In the genomic region with DNA sequence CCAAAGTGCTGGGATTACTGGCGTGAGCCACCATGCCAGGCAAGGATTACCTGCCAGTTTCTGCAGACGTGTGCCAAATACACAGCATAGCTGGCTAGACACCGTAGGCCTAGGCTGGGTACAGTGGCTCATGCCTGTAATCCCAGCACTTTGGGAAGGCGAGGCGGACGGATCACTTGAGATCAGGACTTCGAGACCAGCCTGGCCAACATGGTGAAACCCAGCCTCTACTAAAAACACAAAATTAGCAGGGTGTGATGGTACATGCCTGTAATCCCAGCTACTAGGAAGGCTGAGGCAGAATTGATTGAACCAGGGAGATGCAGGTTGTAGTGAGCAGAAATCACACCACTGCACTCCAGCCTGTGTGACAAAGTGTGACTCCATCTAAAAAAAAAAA, we compare ENCODE assay signal across 8 cellular contexts. TPM values are rescaled to one million over a fixed set of nuclear protein-coding genes. Genes with fewer than 3 reads are reported as not detected.
DNase-seq lines count a peak whose midpoint lies in the region; ATAC-seq and TF ChIP-seq lines count a peak whose summit lies in the region.

No MANE protein-coding gene starts in this region.

- H3K4me3 ChIP-seq in thoracic aorta = peak overlapping the region; percentile 75

- ATAC-seq in activated T-cell treated with anti-CD3 and anti-CD28 coated beads, Interleukin-2, amount 50 U/mL, for 4 hours = no peak
- no peak for ATAC-seq in activated T-helper 17 cell treated with anti-CD3 and anti-CD28 coated beads, Interleukin-2, amount 50 U/mL, for 72 hours (replicated peaks)
- ATAC-seq in thoracic aorta (ENCODE audit: insufficient number of reproducible peaks, low FRiP score, low read depth) = no peak
- no peak for ATAC-seq in HG02973 (IDR thresholded peaks at IDR 0.05; ENCODE audit: unreplicated experiment)

- peaks cover 24% of the 10 kb centered on the region for H3K4me1 Mint-ChIP-seq in activated T-cell treated with anti-CD3 and anti-CD28 coated beads, Interleukin-2, amount 50 U/mL, for 4 hours (ENCODE audit: low read depth)
- peaks cover 5% of the 10 kb centered on the region for H3K4me1 Mint-ChIP-seq in activated T-helper 17 cell treated with anti-CD3 and anti-CD28 coated beads, Interleukin-2, amount 50 U/mL, for 72 hours
- H3K4me1 Mint-ChIP-seq in immature natural killer cell = peaks cover 30 to 36% of the 10 kb centered on the region in 2 donors

- H3K9me3 ChIP-seq in thoracic aorta = no peaks in the 10 kb centered on the region

- no peak for TF ChIP-seq CTCF in thoracic aorta (IDR thresholded peaks at IDR 0.05)

- no peak overlapping the region for H3K27ac ChIP-seq in thoracic aorta

- no peaks in the 10 kb centered on the region for H3K27me3 ChIP-seq in thoracic aorta (replicated peaks; ENCODE audit: insufficient read depth)

- peak overlapping the region; percentile 96 for H3K4me3 Mint-ChIP-seq in activated T-cell treated with anti-CD3 and anti-CD28 coated beads, Interleukin-2, amount 50 U/mL, for 4 hours
- peak overlapping the region; percentile 91 for H3K4me3 Mint-ChIP-seq in activated T-helper 17 cell treated with anti-CD3 and anti-CD28 coated beads, Interleukin-2, amount 50 U/mL, for 72 hours
- peak overlapping the region; percentile 87 to 96 (median 94) for H3K4me3 Mint-ChIP-seq in immature natural killer cell

- H3K9me3 Mint-ChIP-seq in activated T-cell treated with anti-CD3 and anti-CD28 coated beads, Interleukin-2, amount 50 U/mL, for 4 hours = no peaks in the 10 kb centered on the region
- H3K9me3 Mint-ChIP-seq in activated T-helper 17 cell treated with anti-CD3 and anti-CD28 coated beads, Interleukin-2, amount 50 U/mL, for 72 hours = no peaks in the 10 kb centered on the region
- no peaks in the 10 kb centered on the region for H3K9me3 Mint-ChIP-seq in immature natural killer cell

- H3K36me3 Mint-ChIP-seq in activated T-cell treated with anti-CD3 and anti-CD28 coated beads, Interleukin-2, amount 50 U/mL, for 4 hours (ENCODE audit: insufficient read depth) = peaks cover 21% of the 10 kb centered on the region
- H3K36me3 Mint-ChIP-seq in activated T-helper 17 cell treated with anti-CD3 and anti-CD28 coated beads, Interleukin-2, amount 50 U/mL, for 72 hours (ENCODE audit: low read depth) = peaks cover 55% of the 10 kb centered on the region
- peaks cover 3 to 22% (median 3%) of the 10 kb centered on the region in 3 donors for H3K36me3 Mint-ChIP-seq in immature natural killer cell

- H3K4me1 ChIP-seq in thoracic aorta (ENCODE audit: control insufficient read depth in 1 of 2, low read depth in 2 of 2) = peaks cover 25 to 36% of the 10 kb centered on the region in 2 donors

- H3K27me3 Mint-ChIP-seq in activated T-cell treated with anti-CD3 and anti-CD28 coated beads, Interleukin-2, amount 50 U/mL, for 4 hours (ENCODE audit: low read depth) = no peaks in the 10 kb centered on the region
- no peaks in the 10 kb centered on the region for H3K27me3 Mint-ChIP-seq in activated T-helper 17 cell treated with anti-CD3 and anti-CD28 coated beads, Interleukin-2, amount 50 U/mL, for 72 hours
- H3K27me3 Mint-ChIP-seq in immature natural killer cell (ENCODE audit: low read depth in 3 of 3) = peaks cover 5 to 9% (median 7%) of the 10 kb centered on the region in 3 donors

- H3K36me3 ChIP-seq in thoracic aorta = peaks cover 23% of the 10 kb centered on the region

- DNase-seq in activated T-cell treated with anti-CD3 and anti-CD28 coated beads, Interleukin-2, amount 50 U/mL, for 4 hours = no peak
- no peak for DNase-seq in activated T-cell treated with anti-CD3 and anti-CD28 coated beads, Interleukin-2, amount 50 U/mL, for 1 hour
- no peak for DNase-seq in immature natural killer cell
- no peak for DNase-seq in thoracic aorta (ENCODE audit: low spot score)
- no peak for DNase-seq in stimulated activated CD4-positive, alpha-beta T cell treated with anti-CD3 and anti-CD28 coated beads, Interleukin-1b, Interleukin-23, amount 100 ng/mL, for 48 hours
- DNase-seq in activated CD4-positive, alpha-beta T cell treated with anti-CD3 and anti-CD28 coated beads, Interleukin-2, amount 50 U/mL, for 4 hours = no peak

- H3K27ac Mint-ChIP-seq in activated T-helper 17 cell treated with anti-CD3 and anti-CD28 coated beads, Interleukin-2, amount 50 U/mL, for 72 hours = peak overlapping the region; percentile 90
- H3K27ac Mint-ChIP-seq in immature natural killer cell = peak overlapping the region; percentile 32 to 97 (median 93)

RNA-seq across cellular contexts. Expression of a gene that starts 0.9 kb away (rescaled TPM):
- total RNA-seq in activated T-cell treated with anti-CD3 and anti-CD28 coated beads, Interleukin-2, amount 50 U/mL, for 4 hours = 10 to 100 TPM; 71.4 to 85.2 (median 73.8) TPM
- 100 to 1,000 TPM in 1 of 2 donors, 10 to 100 TPM in 1; 62.2 to 100 TPM for total RNA-seq in activated T-helper 17 cell treated with anti-CD3 and anti-CD28 coated beads, Interleukin-2, amount 50 U/mL, for 72 hours
- polyA plus RNA-seq in immature natural killer cell = 10 to 100 TPM; 48.1 to 79.5 (median 63.0) TPM
- 10 to 100 TPM in 1 of 2 donors, 1 to 10 TPM in 1; 9.5 to 15.2 TPM for total RNA-seq in thoracic aorta

RNA-seq across cellular contexts. Expression of a gene that starts 35.9 kb away (rescaled TPM):
- 1 to 10 TPM; 1.2 to 2.5 (median 1.4) TPM for total RNA-seq in activated T-cell treated with anti-CD3 and anti-CD28 coated beads, Interleukin-2, amount 50 U/mL, for 4 hours
- 1 to 10 TPM in 1 of 2 donors, under 1 TPM in 1; 0.93 to 1.6 TPM for total RNA-seq in activated T-helper 17 cell treated with anti-CD3 and anti-CD28 coated beads, Interleukin-2, amount 50 U/mL, for 72 hours
- 1 to 10 TPM in 1 of 3 donors, under 1 TPM in 1, not detected in 1; 0.51 to 1.6 TPM for polyA plus RNA-seq in immature natural killer cell
- total RNA-seq in thoracic aorta = 10 to 100 TPM; 50.7 to 52.9 TPM

RNA-seq across cellular contexts. Expression of a gene that starts 43.5 kb away (rescaled TPM):
- total RNA-seq in activated T-cell treated with anti-CD3 and anti-CD28 coated beads, Interleukin-2, amount 50 U/mL, for 4 hours = 10 to 100 TPM in 1 of 3 donors, 1 to 10 TPM in 2; 2.5 to 12.5 (median 5.9) TPM
- 10 to 100 TPM in 1 of 2 donors, 1 to 10 TPM in 1; 6.5 to 11.3 TPM for total RNA-seq in activated T-helper 17 cell treated with anti-CD3 and anti-CD28 coated beads, Interleukin-2, amount 50 U/mL, for 72 hours
- 100 to 1,000 TPM; 231 to 266 (median 256) TPM for polyA plus RNA-seq in immature natural killer cell
- total RNA-seq in thoracic aorta = 10 to 100 TPM in 1 of 2 donors, 1 to 10 TPM in 1; 3.7 to 17.6 TPM

Comparison
In these comparisons a context has a peak if more than half of its experiments do, and no peak if none do; other contexts are left out.
1. RNA of a gene that starts 35.9 kb away (total RNA-seq): 50.7 to 52.9 TPM in thoracic aorta; 0.93 to 1.6 TPM in activated T-helper 17 cell treated with anti-CD3 and anti-CD28 coated beads, Interleukin-2, amount 50 U/mL, for 72 hours and 1.2 to 2.5 TPM in activated T-cell treated with anti-CD3 and anti-CD28 coated beads, Interleukin-2, amount 50 U/mL, for 4 hours; every median in the first group is over 10 times any median in the second.
2. Peak in every context shown above with its lines, with median percentiles within 50 percentile points of each other: H3K4me3 Mint-ChIP-seq.